12 cellular contexts compared by ENCODE assay signal in the genomic region with DNA sequence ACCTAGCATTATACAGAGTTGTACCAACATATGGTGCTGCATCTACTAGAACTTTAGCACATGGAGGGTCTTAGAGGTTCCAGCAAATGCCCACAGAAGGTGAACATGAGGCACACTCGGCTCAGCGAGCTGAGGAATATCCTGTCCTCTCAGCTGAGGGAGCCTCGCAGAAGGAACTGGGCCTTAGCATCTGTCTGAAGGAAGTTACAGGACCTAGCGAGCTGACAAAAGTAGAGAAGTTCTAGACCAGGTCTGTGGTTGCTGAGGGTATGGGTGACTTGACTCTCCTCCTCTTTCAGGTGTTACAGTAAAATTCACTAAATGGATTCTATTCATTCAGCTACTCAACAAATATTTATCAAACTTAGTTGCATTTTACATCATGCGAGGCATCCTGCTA.
DNase-seq lines count a peak whose midpoint lies in the region; ATAC-seq and TF ChIP-seq lines count a peak whose summit lies in the region.
"Had no signal": no experiment of that assay in that cellular context is flagged by ENCODE, and none has a peak within 500 bp of the region (broad histone marks: within the 10 kb centered on the region; RNA-seq: fewer than 3 reads in every experiment).

No MANE protein-coding gene starts in this region.

- peak overlapping the region; percentile 29; the same call in 1 of the 2 replicates for H2AFZ ChIP-seq in Loucy (ENCODE audit: low read length)

- H3K9me2 ChIP-seq in Loucy (replicated peaks; ENCODE audit: low read depth, low read length), result no peaks in the 10 kb centered on the region

- H3K79me2 ChIP-seq in Loucy (ENCODE audit: insufficient read depth, low read length), result no peaks in the 10 kb centered on the region

- H3K4me1 ChIP-seq in CD4-positive, CD25-positive, alpha-beta regulatory T cell (ENCODE audit: control insufficient read depth, insufficient read depth, low read length, poor library complexity, severe bottlenecking), result peaks cover 13% of the 10 kb centered on the region
- H3K4me1 ChIP-seq in Loucy (ENCODE audit: insufficient read depth, low read length, poor library complexity, severe bottlenecking), result peaks cover 17% of the 10 kb centered on the region

- peaks cover 13 to 42% (median 29%) of the 10 kb centered on the region in 4 donors for H3K4me1 Mint-ChIP-seq in CD4-positive, CD25-positive, alpha-beta regulatory T cell

- no peaks in the 10 kb centered on the region for H3F3A ChIP-seq in Loucy (ENCODE audit: low read depth)

- H3K4me2 ChIP-seq in Loucy (ENCODE audit: low read depth, low read length, poor library complexity, severe bottlenecking), result no peak overlapping the region

- H3K27me3 ChIP-seq in CD4-positive, CD25-positive, alpha-beta regulatory T cell (ENCODE audit: control insufficient read depth, insufficient read depth, low read length), result no peaks in the 10 kb centered on the region
- H3K27me3 ChIP-seq in Loucy (ENCODE audit: insufficient read depth, low read length, poor library complexity, severe bottlenecking) (no peaks in the 10 kb centered on the region), brain microvascular endothelial cell (replicated peaks) (no peaks in the 10 kb centered on the region)
- H3K27me3 ChIP-seq: gastroesophageal sphincter had no signal

- H3K4me3 ChIP-seq in CD4-positive, CD25-positive, alpha-beta regulatory T cell (ENCODE audit: low read depth, low read length), result no peak overlapping the region
- H3K4me3 ChIP-seq in Loucy (ENCODE audit: low read length, poor library complexity, severe bottlenecking), result no peak overlapping the region
- no peak overlapping the region for H3K4me3 ChIP-seq in brain microvascular endothelial cell (ENCODE audit: low read depth, low read length)
- H3K4me3 ChIP-seq: gastroesophageal sphincter had no signal

- peaks cover 10% of the 10 kb centered on the region for H3K27me3 Mint-ChIP-seq in CD4-positive, CD25-positive, alpha-beta regulatory T cell

- TF ChIP-seq CTCF in Loucy (conservative IDR thresholded peaks at IDR 0.05; ENCODE audit: low read length), result no peak
- TF ChIP-seq CTCF in brain microvascular endothelial cell (IDR thresholded peaks at IDR 0.05; ENCODE audit: low read depth, low read length, missing control alignments), result no peak

- peak overlapping the region; percentile 27 to 70 (median 58) for H3K27ac Mint-ChIP-seq in CD4-positive, CD25-positive, alpha-beta regulatory T cell

- in situ Hi-C loops in brain microvascular endothelial cell (cut with HindIII; ENCODE audit: low pct_ligation_motif_present, low sequenced_read_pairs), result no loop called here

- DNase-seq in CD4-positive, CD25-positive, alpha-beta regulatory T cell, result no peak
- DNase-seq in mesenteric fat pad (ENCODE audit: low spot score), result peak; percentile 65
- no peak for DNase-seq in foreskin melanocyte
- no peak for DNase-seq in HPDE6-E6E7 (ENCODE audit: extremely low spot score)
- DNase-seq in brain microvascular endothelial cell, result no peak
- DNase-seq: H9, occipital lobe had no signal

- H3K9me3 ChIP-seq in CD4-positive, CD25-positive, alpha-beta regulatory T cell (ENCODE audit: control insufficient read depth in 2 of 2, low read length in 2 of 2), result no peaks in the 10 kb centered on the region
- no peaks in the 10 kb centered on the region for H3K9me3 ChIP-seq in Loucy (ENCODE audit: insufficient read depth, low read depth, low read length)
- H3K9me3 ChIP-seq: gastroesophageal sphincter had no signal

- no peak overlapping the region for H3K4me3 Mint-ChIP-seq in CD4-positive, CD25-positive, alpha-beta regulatory T cell
- H3K4me3 Mint-ChIP-seq: H9 had no signal

- H3K36me3 Mint-ChIP-seq in CD4-positive, CD25-positive, alpha-beta regulatory T cell, result peaks cover 6% of the 10 kb centered on the region

- no peak overlapping the region for H3K9ac ChIP-seq in Loucy (ENCODE audit: low read depth, low read length, poor library complexity, severe bottlenecking)

- H3K27ac ChIP-seq in CD4-positive, CD25-positive, alpha-beta regulatory T cell (ENCODE audit: insufficient read depth, low read length, poor library complexity, severe bottlenecking), result no peak overlapping the region
- H3K27ac ChIP-seq in brain microvascular endothelial cell, result no peak overlapping the region
- H3K27ac ChIP-seq: gastroesophageal sphincter had no signal

- no peaks in the 10 kb centered on the region for H4K20me1 ChIP-seq in Loucy (ENCODE audit: insufficient read depth, low read length, poor library complexity, severe bottlenecking)

- no peak for ATAC-seq in CD4-positive, CD25-positive, alpha-beta regulatory T cell (ENCODE audit: low read depth in 2 of 2)
- ATAC-seq in GM19395 (IDR thresholded peaks at IDR 0.05; ENCODE audit: unreplicated experiment) (peak; percentile 52), GM18870 (IDR thresholded peaks at IDR 0.05; ENCODE audit: unreplicated experiment) (no peak)
- ATAC-seq: gastroesophageal sphincter, Panc1 had no signal

- H3K36me3 ChIP-seq in CD4-positive, CD25-positive, alpha-beta regulatory T cell (ENCODE audit: control insufficient read depth, insufficient read depth, low read length), result no peaks in the 10 kb centered on the region
- no peaks in the 10 kb centered on the region for H3K36me3 ChIP-seq in Loucy (ENCODE audit: insufficient read depth, low read length)
- no peaks in the 10 kb centered on the region for H3K36me3 ChIP-seq in brain microvascular endothelial cell (replicated peaks)

- peaks cover 0 to 2% (median 0%) of the 10 kb centered on the region in 7 donors for H3K9me3 Mint-ChIP-seq in CD4-positive, CD25-positive, alpha-beta regulatory T cell
- H3K9me3 Mint-ChIP-seq: H9 had no signal
